ENCODE assay signal across 9 cellular contexts in the genomic region with DNA sequence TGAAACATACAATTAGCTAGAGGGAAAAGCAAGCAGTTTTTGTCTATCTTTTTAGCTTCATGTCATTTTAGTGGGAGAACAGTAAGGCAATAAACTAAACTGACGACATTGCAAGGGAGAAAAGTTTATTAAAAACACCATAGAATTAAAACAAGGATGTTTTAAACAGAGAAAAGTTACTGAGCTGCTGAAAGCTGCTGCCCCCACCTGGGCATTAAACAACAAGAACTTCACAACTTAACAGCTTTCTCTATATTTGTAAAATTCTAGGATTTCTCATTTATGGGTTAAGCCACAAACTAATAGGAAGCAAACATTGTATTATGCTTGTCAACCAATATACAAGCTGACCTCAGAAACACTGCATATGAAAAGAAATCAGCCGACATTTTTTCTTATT.
DNase-seq lines count a peak whose midpoint lies in the region; FAIRE-seq and TF ChIP-seq lines count a peak whose summit lies in the region.
"Had no signal": no experiment of that assay in that cellular context is flagged by ENCODE, and none has a peak within 500 bp of the region (broad histone marks: within the 10 kb centered on the region; RNA-seq: fewer than 3 reads in every experiment).

No MANE protein-coding gene starts in this region.

- TF ChIP-seq CTCF in LNCaP clone FGC (IDR thresholded peaks at IDR 0.05; ENCODE audit: control insufficient read depth, extremely low read depth, insufficient read depth) (peak; percentile 45), neural progenitor cell (IDR thresholded peaks at IDR 0.05) (peak; percentile 42)

- FAIRE-seq in G401.6 (lab: Jason Lieb, UNC): peak; percentile 39

- no peaks in the 10 kb centered on the region for H3K27me3 ChIP-seq in neural progenitor cell

- H3K4me1 Mint-ChIP-seq in neural progenitor cell: peaks cover 20% of the 10 kb centered on the region
- H3K4me1 Mint-ChIP-seq: central memory CD8-positive, alpha-beta T cell had no signal

- H4K20me1 ChIP-seq in neural progenitor cell (ENCODE audit: low read depth): no peaks in the 10 kb centered on the region

- H2AFZ ChIP-seq in neural progenitor cell (replicated peaks): no peak overlapping the region

- no peak overlapping the region for H3K27ac Mint-ChIP-seq in neural progenitor cell

- no peaks in the 10 kb centered on the region for H3K27me3 Mint-ChIP-seq in neural progenitor cell (ENCODE audit: insufficient read depth, low read depth)
- H3K27me3 Mint-ChIP-seq: central memory CD8-positive, alpha-beta T cell had no signal

- peaks cover 5% of the 10 kb centered on the region for H3K4me1 ChIP-seq in neural progenitor cell

- no peak overlapping the region for H3K27ac ChIP-seq in neural progenitor cell

- no peaks in the 10 kb centered on the region for H3K79me2 ChIP-seq in neural progenitor cell (ENCODE audit: low read depth)

- no peaks in the 10 kb centered on the region for H3K36me3 Mint-ChIP-seq in neural progenitor cell

- DNase-seq in LNCaP clone FGC (ENCODE audit: low read depth) (no peak), dermis blood vessel endothelial cell (peak; percentile 63), neural progenitor cell (ENCODE audit: low spot score) (no peak), COLO829 (ENCODE audit: low spot score) (no peak), NCI-H526 treated with DMSO at 0.1 percent for 48 hours (lab: John Stamatoyannopoulos, UW) (no peak), NCI-H446 (lab: John Stamatoyannopoulos, UW) (no peak)
- DNase-seq: NCI-H1048 had no signal

- H3K9ac ChIP-seq in neural progenitor cell: no peak overlapping the region

- no peaks in the 10 kb centered on the region for H3F3A ChIP-seq in neural progenitor cell (ENCODE audit: low read depth)

- H3K9me3 ChIP-seq in neural progenitor cell (ENCODE audit: low read depth): no peaks in the 10 kb centered on the region

- H3K4me3 Mint-ChIP-seq in neural progenitor cell: no peak overlapping the region
- H3K4me3 Mint-ChIP-seq: central memory CD8-positive, alpha-beta T cell had no signal

- no peak overlapping the region for H3K4me2 ChIP-seq in neural progenitor cell

- H3K36me3 ChIP-seq in neural progenitor cell: no peaks in the 10 kb centered on the region

- H3K4me3 ChIP-seq in LNCaP clone FGC (ENCODE audit: low read depth, low read length) (no peak overlapping the region), neural progenitor cell (no peak overlapping the region)

- no peaks in the 10 kb centered on the region for H3K9me3 Mint-ChIP-seq in neural progenitor cell
